In the genomic region with DNA sequence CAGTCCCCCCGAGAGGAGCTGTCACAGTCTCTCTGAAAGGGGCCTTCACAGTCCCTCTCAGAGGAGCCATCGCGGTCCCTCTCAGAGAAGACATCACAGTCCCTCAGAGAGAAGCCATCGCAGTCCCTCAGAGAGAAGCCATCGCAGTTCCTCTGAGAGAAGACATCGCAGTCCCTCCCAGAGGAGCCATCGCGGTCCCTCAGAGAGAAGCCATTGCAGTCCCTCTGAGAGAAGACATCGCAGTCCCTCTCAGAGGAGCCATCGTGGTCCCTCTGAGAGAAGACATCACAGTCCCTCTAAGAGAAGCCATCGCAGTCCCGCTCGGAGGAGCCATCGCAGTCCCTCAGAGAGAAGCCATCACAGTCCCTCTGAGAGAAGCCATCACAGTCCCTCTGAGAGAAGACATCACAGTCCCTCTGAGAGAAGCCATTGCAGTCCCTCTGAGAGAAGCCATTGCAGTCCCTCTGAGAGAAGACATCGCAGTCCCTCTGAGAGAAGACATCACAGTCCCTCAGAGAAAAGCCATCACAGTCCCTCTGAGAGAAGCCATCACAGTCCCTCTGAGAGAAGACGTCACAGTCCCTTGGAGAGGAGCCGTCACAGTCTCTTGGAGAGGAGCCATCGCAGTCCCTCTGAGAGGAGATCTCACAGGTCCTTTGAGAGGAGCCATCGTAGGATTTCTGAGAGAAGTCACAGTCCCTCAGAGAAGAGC, we compare ENCODE assay signal across 14 cellular contexts. TPM values are rescaled to one million over a fixed set of nuclear protein-coding genes. Genes with fewer than 3 reads are reported as not detected.
DNase-seq lines count a peak whose midpoint lies in the region; ATAC-seq and TF ChIP-seq lines count a peak whose summit lies in the region.
"Had no signal": no experiment of that assay in that cellular context is flagged by ENCODE, and none has a peak within 500 bp of the region (broad histone marks: within the 10 kb centered on the region; RNA-seq: fewer than 3 reads in every experiment).

No MANE protein-coding gene starts in this region.

- H3K79me2 ChIP-seq in osteoblast (ENCODE audit: insufficient read depth, low read length), result peaks cover 36% of the 10 kb centered on the region

- H2AFZ ChIP-seq in osteoblast (ENCODE audit: low read length), result no peak overlapping the region

- peak overlapping the region; percentile 55 for H3K27ac Mint-ChIP-seq in activated CD4-positive, alpha-beta T cell treated with anti-CD3 and anti-CD28 coated beads, Interleukin-2, amount 10 ng/mL, durations not matched to agents 24 days and 14 days
- H3K27ac Mint-ChIP-seq in IgD-negative memory B cell, result peak overlapping the region in 1 of 3 donors; percentile 29
- no peak overlapping the region for H3K27ac Mint-ChIP-seq in central memory CD8-positive, alpha-beta T cell (ENCODE audit: low read depth)

- DNase-seq in activated CD4-positive, alpha-beta T cell treated with anti-CD3 and anti-CD28 coated beads, Interleukin-2, amount 10 ng/mL, durations not matched to agents 24 days and 14 days, result peak; percentile 68
- DNase-seq in activated CD4-positive, alpha-beta T cell treated with anti-CD3 and anti-CD28 coated beads, Interleukin-2, amount 50 U/mL, for 48 hours, result no peak
- DNase-seq in central memory CD8-positive, alpha-beta T cell (ENCODE audit: low spot score in 2 of 2), result no peak
- DNase-seq in osteoblast (ENCODE audit: insufficient read length, low spot score, missing footprints) (peak; percentile 14), A172 (ENCODE audit: low spot score) (no peak), NCI-H2107 (lab: John Stamatoyannopoulos, UW) (no peak)
- DNase-seq: ACHN, kidney glomerular epithelial cell, NCI-H1105, NCI-H510A treated with DMSO at 0.1 percent for 48 hours had no signal

- intact Hi-C loops in activated CD4-positive, alpha-beta T cell treated with anti-CD3 and anti-CD28 coated beads, Interleukin-2, amount 10 ng/mL, durations not matched to agents 24 days and 14 days (cut with micrococcal nuclease), result loop anchor here (2.0 to 10.0 kb wide), 3 partner anchors 47 to 174 kb away; partner anchors contain the start of genes CCDC121, GPN1, PPM1G and SLC4A1AP

- H3K27me3 Mint-ChIP-seq in activated CD4-positive, alpha-beta T cell treated with anti-CD3 and anti-CD28 coated beads, Interleukin-2, amount 10 ng/mL, durations not matched to agents 24 days and 14 days, result peaks cover 9% of the 10 kb centered on the region
- no peaks in the 10 kb centered on the region for H3K27me3 Mint-ChIP-seq in IgD-negative memory B cell
- H3K27me3 Mint-ChIP-seq in central memory CD8-positive, alpha-beta T cell, result no peaks in the 10 kb centered on the region

- peaks cover 12% of the 10 kb centered on the region for H3K9me3 Mint-ChIP-seq in activated CD4-positive, alpha-beta T cell treated with anti-CD3 and anti-CD28 coated beads, Interleukin-2, amount 10 ng/mL, durations not matched to agents 24 days and 14 days
- peaks cover 0 to 20% (median 3%) of the 10 kb centered on the region in 3 donors for H3K9me3 Mint-ChIP-seq in IgD-negative memory B cell
- no peaks in the 10 kb centered on the region for H3K9me3 Mint-ChIP-seq in central memory CD8-positive, alpha-beta T cell

- no peak overlapping the region for H3K27ac ChIP-seq in osteoblast (ENCODE audit: low read depth, low read length)
- H3K27ac ChIP-seq: cardiac muscle cell had no signal

- no peak overlapping the region for H3K4me2 ChIP-seq in osteoblast (ENCODE audit: insufficient read depth, low read length)

- no peak for TF ChIP-seq CTCF in osteoblast (IDR thresholded peaks at IDR 0.05; ENCODE audit: extremely low read depth, low read depth, low read length)

- H3K36me3 Mint-ChIP-seq in activated CD4-positive, alpha-beta T cell treated with anti-CD3 and anti-CD28 coated beads, Interleukin-2, amount 10 ng/mL, durations not matched to agents 24 days and 14 days (ENCODE audit: low read depth), result peaks cover 22% of the 10 kb centered on the region
- H3K36me3 Mint-ChIP-seq in IgD-negative memory B cell, result peaks cover 10% of the 10 kb centered on the region
- H3K36me3 Mint-ChIP-seq in central memory CD8-positive, alpha-beta T cell (ENCODE audit: insufficient read depth), result peaks cover 8% of the 10 kb centered on the region

- H4K20me1 ChIP-seq in osteoblast (ENCODE audit: insufficient read depth, low read length), result peaks cover 15% of the 10 kb centered on the region

- H3K9me3 ChIP-seq in osteoblast (ENCODE audit: low read depth, low read length), result no peaks in the 10 kb centered on the region

- no peaks in the 10 kb centered on the region for H3K27me3 ChIP-seq in osteoblast (ENCODE audit: insufficient read depth, low read length)
- H3K27me3 ChIP-seq: cardiac muscle cell, heart left ventricle had no signal

- H3K4me3 ChIP-seq in osteoblast (ENCODE audit: insufficient read depth, low read length), result no peak overlapping the region

- peak overlapping the region; percentile 92 for H3K4me3 Mint-ChIP-seq in activated CD4-positive, alpha-beta T cell treated with anti-CD3 and anti-CD28 coated beads, Interleukin-2, amount 10 ng/mL, durations not matched to agents 24 days and 14 days
- peak overlapping the region; percentile 39 to 95 (median 90) for H3K4me3 Mint-ChIP-seq in IgD-negative memory B cell
- H3K4me3 Mint-ChIP-seq in central memory CD8-positive, alpha-beta T cell, result peak overlapping the region; percentile 81

- H3K4me1 Mint-ChIP-seq in activated CD4-positive, alpha-beta T cell treated with anti-CD3 and anti-CD28 coated beads, Interleukin-2, amount 10 ng/mL, durations not matched to agents 24 days and 14 days, result peaks cover 34% of the 10 kb centered on the region
- H3K4me1 Mint-ChIP-seq in IgD-negative memory B cell, result peaks cover 28 to 40% (median 34%) of the 10 kb centered on the region in 3 donors
- H3K4me1 Mint-ChIP-seq in central memory CD8-positive, alpha-beta T cell, result peaks cover 38% of the 10 kb centered on the region

- peaks cover 19% of the 10 kb centered on the region for H3K4me1 ChIP-seq in osteoblast (ENCODE audit: insufficient read depth, low read length)

- H3K36me3 ChIP-seq in osteoblast (ENCODE audit: insufficient read depth, low read length), result no peaks in the 10 kb centered on the region
- H3K36me3 ChIP-seq: cardiac muscle cell, heart left ventricle had no signal

- no peak for ATAC-seq in central memory CD8-positive, alpha-beta T cell (replicated peaks; ENCODE audit: extremely low read depth, poor library complexity, severe bottlenecking)
- ATAC-seq in HG02970 (IDR thresholded peaks at IDR 0.05; ENCODE audit: low FRiP score, unreplicated experiment), result no peak

RNA-seq across cellular contexts. Expression of gene ZNF512, which starts 1.3 kb away (rescaled TPM):
- total RNA-seq in activated CD4-positive, alpha-beta T cell treated with anti-CD3 and anti-CD28 coated beads, Interleukin-2, amount 10 ng/mL, durations not matched to agents 24 days and 14 days, result 29.0 and 32.7 TPM in 2 replicates
- polyA plus RNA-seq in IgD-negative memory B cell, result 27.6 TPM
- total RNA-seq in osteoblast, result 21.4 and 21.8 TPM in 2 replicates
- total RNA-seq in A172 (2014; rRNA removed; shearing (Covaris generic)), result 14.8 and 16.7 TPM in 2 replicates

RNA-seq across cellular contexts. Expression of gene CCDC121, which starts 47.2 kb away (rescaled TPM):
- total RNA-seq in activated CD4-positive, alpha-beta T cell treated with anti-CD3 and anti-CD28 coated beads, Interleukin-2, amount 10 ng/mL, durations not matched to agents 24 days and 14 days, result 0.54 and 0.63 TPM in 2 replicates
- polyA plus RNA-seq in IgD-negative memory B cell, result 2.5 TPM
- total RNA-seq in osteoblast, result 1.1 and 1.2 TPM in 2 replicates
- 1.6 and 6.5 TPM in 2 replicates for total RNA-seq in A172 (2014; rRNA removed; shearing (Covaris generic))

RNA-seq across cellular contexts. Expression of gene GPN1, which starts 47.3 kb away (rescaled TPM):
- 51.0 and 55.4 TPM in 2 replicates for total RNA-seq in activated CD4-positive, alpha-beta T cell treated with anti-CD3 and anti-CD28 coated beads, Interleukin-2, amount 10 ng/mL, durations not matched to agents 24 days and 14 days
- 46.4 TPM for polyA plus RNA-seq in IgD-negative memory B cell
- total RNA-seq in osteoblast, result 27.5 and 33.0 TPM in 2 replicates
- total RNA-seq in A172 (2014; rRNA removed; shearing (Covaris generic)), result 76.1 and 91.6 TPM in 2 replicates

Comparison
In these comparisons a context has a peak if more than half of its experiments do, and no peak if none do; other contexts are left out.
1. DNase-seq: peak in activated CD4-positive, alpha-beta T cell treated with anti-CD3 and anti-CD28 coated beads, Interleukin-2, amount 10 ng/mL, durations not matched to agents 24 days and 14 days (single experiment) and osteoblast (single experiment); none in activated CD4-positive, alpha-beta T cell treated with anti-CD3 and anti-CD28 coated beads, Interleukin-2, amount 50 U/mL, for 48 hours (0 of 2), central memory CD8-positive, alpha-beta T cell (0 of 2), A172 (single experiment) and NCI-H2107 (single experiment).
2. Peak in every context shown above with its lines, with median percentiles within 50 percentile points of each other: H3K4me3 Mint-ChIP-seq.